In the genomic region with DNA sequence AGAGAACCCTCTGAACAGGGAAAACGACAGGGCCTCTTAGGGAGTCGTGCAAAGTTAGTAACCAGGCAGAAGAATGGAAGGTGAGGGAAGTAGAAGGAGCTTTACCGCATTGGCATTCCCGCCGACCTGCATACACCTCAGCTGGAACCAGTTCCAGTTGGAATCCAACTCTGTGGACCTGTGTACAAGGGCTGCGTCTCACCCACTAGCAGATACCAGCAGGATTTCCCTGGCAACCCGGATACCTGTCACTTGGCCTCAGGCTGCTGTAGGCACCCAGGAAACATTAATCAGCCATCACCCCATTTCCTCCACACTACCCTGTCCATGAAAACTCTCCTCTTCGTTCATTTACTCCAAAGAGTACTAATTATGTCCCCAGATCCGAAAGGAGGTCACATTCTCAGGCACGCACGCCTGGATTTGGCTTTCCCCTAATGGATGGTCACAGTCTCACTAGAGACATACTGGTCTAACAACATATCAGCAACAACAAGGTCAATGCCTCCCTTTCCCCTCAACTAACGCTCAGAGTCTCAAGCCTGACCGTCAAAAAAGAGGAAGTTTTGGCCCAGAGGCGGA, we compare ENCODE assay signal across 8 cellular contexts. TPM values are rescaled to one million over a fixed set of nuclear protein-coding genes. Genes with fewer than 3 reads are reported as not detected.
DNase-seq lines count a peak whose midpoint lies in the region; ATAC-seq, FAIRE-seq and TF ChIP-seq lines count a peak whose summit lies in the region.

No MANE protein-coding gene starts in this region.

- H4K5ac ChIP-seq in H1 (ENCODE audit: insufficient read length, low read depth, low read length) = no peak overlapping the region

- peak overlapping the region; percentile 99; the same call in 1 of the 2 replicates for H4K8ac ChIP-seq in H1 (ENCODE audit: extremely low read depth, insufficient read depth, low read length)

- CTCF ChIA-PET in H1 (lab: Charles Lee; ENCODE audit: partially characterized antibody) (interaction anchor here (1.5 to 16.6 kb wide), 4 partner anchors 30 to 259 kb away, joined by 3 to 247 read pairs (median 36); a partner anchor contains a TSS), GM10248 (lab: Yijun Ruan, JAX) (interaction anchor here (0.7 to 2.3 kb wide), 6 partner anchors 14 to 278 kb away, joined by 3 to 6 read pairs (median 4); no protein-coding TSS in a partner anchor)

- intact Hi-C loops in pancreas (cut with DNase I) = loop anchor here in 1 of 3 donors (10.0 kb wide), 1 partner anchor 179 kb away; a partner anchor contains a TSS

- no peak overlapping the region for H2BK120ac ChIP-seq in H1 (replicated peaks; ENCODE audit: low read depth, low read length)

- no peak overlapping the region for H3K14ac ChIP-seq in H1 (ENCODE audit: insufficient read length)

- ATAC-seq in pancreas (no peak), HG03565 (IDR thresholded peaks at IDR 0.05; ENCODE audit: unreplicated experiment) (no peak)

- H3K27ac ChIP-seq in OCI-LY3 (ENCODE audit: low read length) (peak overlapping the region; percentile 57), H1 (ENCODE audit: low read depth, low read length) (peak overlapping the region; percentile 93), pancreas (peak overlapping the region in 2 of 4 donors; percentile 99 to 100)

- H3K79me1 ChIP-seq in H1 (ENCODE audit: low read depth, low read length) = peaks cover 19% of the 10 kb centered on the region

- TF ChIP-seq CTCF in OCI-LY3 (IDR thresholded peaks at IDR 0.05; ENCODE audit: low read depth, low read length) = no peak
- TF ChIP-seq CTCF in H1 (IDR thresholded peaks at IDR 0.05; ENCODE audit: control extremely low read depth in 1 of 3, insufficient read depth in 1 of 3, low read depth in 1 of 3, low read length in 3 of 3) = no peak
- no peak for TF ChIP-seq CTCF in pancreas (IDR thresholded peaks at IDR 0.05)
- TF ChIP-seq CTCF in GM10248 (IDR thresholded peaks at IDR 0.05; ENCODE audit: control extremely low read depth, extremely low read depth, low read depth, missing control alignments) = no peak

- DNase-seq in GDM1 (lab: John Stamatoyannopoulos, UW) (peak; percentile 19), H1 (ENCODE audit: low read depth in 1 of 2, low spot score in 2 of 2) (no peak), pancreas (no peak), GM10248 (ENCODE audit: extremely low spot score) (no peak), occipital lobe (lab: John Stamatoyannopoulos, UW) (no peak)
- DNase-seq in activated CD4-positive, CD25-positive, alpha-beta regulatory T cell (lab: John Stamatoyannopoulos, UW) = no peak

- peak overlapping the region; percentile 95 for H3K56ac ChIP-seq in H1 (replicated peaks; ENCODE audit: insufficient read length, low read depth, low read length)

- peak overlapping the region; percentile 0 for H3K4ac ChIP-seq in H1 (replicated peaks; ENCODE audit: insufficient read length, low read depth, low read length)

- no peak for TF ChIP-seq POLR2A in H1 (IDR thresholded peaks at IDR 0.05; ENCODE audit: control extremely low read depth in 1 of 2, low read depth in 2 of 2, low read length in 2 of 2)

- H3K9me3 ChIP-seq in OCI-LY3 (ENCODE audit: insufficient read depth, low read length) (no peaks in the 10 kb centered on the region), H1 (ENCODE audit: insufficient read depth in 2 of 2, low read depth in 1 of 2, low read length in 1 of 2) (no peaks in the 10 kb centered on the region), pancreas (no peaks in the 10 kb centered on the region)

- FAIRE-seq in H1 (lab: Jason Lieb, UNC) = no peak
- no peak for FAIRE-seq in pancreas (lab: Jason Lieb, UNC)

- peak overlapping the region; percentile 99 for H2BK5ac ChIP-seq in H1 (ENCODE audit: low read depth, low read length)

- H3K9ac ChIP-seq in OCI-LY3 (ENCODE audit: low read length) (peak overlapping the region; percentile 97), H1 (replicated peaks in 1 of 4; ENCODE audit: extremely low read depth in 1 of 4, low read depth in 3 of 4, low read length in 3 of 4) (peak overlapping the region; percentile 83 to 98 (median 98))

- no peak for TF ChIP-seq EP300 in H1 (IDR thresholded peaks at IDR 0.05; ENCODE audit: borderline replicate concordance in 1 of 2, low read depth in 2 of 2, low read length in 2 of 2)

- H2AK5ac ChIP-seq in H1 (ENCODE audit: low read depth, low read length) = peak overlapping the region; percentile 88

- WGBS in H1 (ENCODE audit: extremely low coverage in 1 of 2, insufficient coverage in 1 of 2, insufficient read length in 1 of 2, insufficient replicate concordance in 2 of 2, low coverage in 1 of 2, low lambda C conversion rate in 2 of 2, missing lambda C conversion rate in 1 of 2), 2 experiments = 56% methylated on average over 14 of the region's 14 CpGs; no CpG with 5 or more reads in 1 of the 2 experiments
- 8% methylated on average over 14 of the region's 14 CpGs for WGBS in pancreas, 2 donors

- H3K4me2 ChIP-seq in OCI-LY3 (ENCODE audit: low read length) = peak overlapping the region; percentile 95
- H3K4me2 ChIP-seq in H1 (ENCODE audit: insufficient read depth in 1 of 2, low read depth in 2 of 2, low read length in 2 of 2) = peak overlapping the region; percentile 94 to 98

- peaks cover 16% of the 10 kb centered on the region for H3K4me1 ChIP-seq in OCI-LY3 (ENCODE audit: low read length)
- H3K4me1 ChIP-seq in H1 (replicated peaks in 1 of 4; ENCODE audit: control insufficient read depth in 3 of 4, insufficient read depth in 4 of 4, low read length in 3 of 4) = peaks cover 0 to 8% (median 1%) of the 10 kb centered on the region in 4 experiments; a peak in 5 of 7 replicates
- H3K4me1 ChIP-seq in pancreas = peaks cover 11 to 15% (median 14%) of the 10 kb centered on the region in 3 donors

- TF ChIP-seq RAD21 in H1 (IDR thresholded peaks at IDR 0.05 in 1 of 2, conservative IDR thresholded peaks at IDR 0.05 in 1 of 2; ENCODE audit: low read depth in 2 of 2, low read length in 2 of 2) = no peak

- 0 out of 2 replicates have a peak overlapping the region, but pooled peaks have one; percentile 48 for H2BK20ac ChIP-seq in H1 (ENCODE audit: low read length)

- H3K27me3 ChIP-seq in OCI-LY3 (ENCODE audit: low read depth, low read length) = no peaks in the 10 kb centered on the region
- H3K27me3 ChIP-seq in H1 (replicated peaks in 1 of 4; ENCODE audit: control insufficient read depth in 3 of 4, extremely low read depth in 1 of 4, insufficient read depth in 3 of 4, low read length in 3 of 4) = no peaks in the 10 kb centered on the region
- H3K27me3 ChIP-seq in pancreas = no peaks in the 10 kb centered on the region

- H3K79me2 ChIP-seq in OCI-LY3 (ENCODE audit: low read length) (peaks cover 57% of the 10 kb centered on the region), H1 (ENCODE audit: control insufficient read depth in 1 of 2, insufficient read depth in 2 of 2, low read length in 2 of 2) (peaks cover 8 to 45% of the 10 kb centered on the region in 2 experiments)

- H3K36me3 ChIP-seq in OCI-LY3 (replicated peaks; ENCODE audit: low read depth, low read length) (peaks cover 37% of the 10 kb centered on the region), H1 (ENCODE audit: control insufficient read depth in 2 of 4, insufficient read depth in 4 of 4, low read length in 3 of 4) (peaks cover 20 to 40% (median 36%) of the 10 kb centered on the region in 4 experiments; a peak in 7 of 8 replicates), pancreas (peaks cover 0 to 16% (median 9%) of the 10 kb centered on the region in 3 donors)

- H3K23me2 ChIP-seq in H1 (ENCODE audit: low read depth, low read length) = peaks cover 8% of the 10 kb centered on the region

- peak overlapping the region; percentile 90 for H4K91ac ChIP-seq in H1 (replicated peaks; ENCODE audit: insufficient read length, low read length)

- H3K4me3 ChIP-seq in OCI-LY3 (ENCODE audit: low read length) (peak overlapping the region; percentile 98), H1 (ENCODE audit: extremely low read depth in 1 of 4, insufficient read depth in 2 of 4, low read depth in 3 of 4, low read length in 4 of 4) (peak overlapping the region; percentile 72 to 93 (median 90)), pancreas (peak overlapping the region; percentile 72 to 93 (median 86))

- peak overlapping the region; percentile 97; the same call in 1 of the 2 replicates for H2BK15ac ChIP-seq in H1 (ENCODE audit: low read length)

- H2AFZ ChIP-seq in OCI-LY3 (ENCODE audit: low read depth, low read length) (no peak overlapping the region), H1 (ENCODE audit: low read length) (no peak overlapping the region)

- H4K20me1 ChIP-seq in OCI-LY3 (ENCODE audit: insufficient read depth, low read length) (no peaks in the 10 kb centered on the region), H1 (replicated peaks in 1 of 2; ENCODE audit: control insufficient read depth in 1 of 2, insufficient read depth in 2 of 2, low read length in 2 of 2) (peaks cover 0 to 7% of the 10 kb centered on the region in 2 experiments)

- no peak overlapping the region for H3K23ac ChIP-seq in H1 (ENCODE audit: insufficient read length)

- H3K18ac ChIP-seq in H1 (ENCODE audit: extremely low read depth, low read length) = no peak overlapping the region

- POLR2A ChIA-PET in H1 (lab: Charles Lee; ENCODE audit: partially characterized antibody) (interaction anchor here (0.8 to 4.5 kb wide), 12 partner anchors 8 to 240 kb away, joined by 3 to 35 read pairs (median 3); a partner anchor contains a TSS), GM10248 (lab: Yijun Ruan, JAX) (no interaction called here)

- peak overlapping the region; percentile 90 for H2BK12ac ChIP-seq in H1 (ENCODE audit: low read depth, low read length)

RNA-seq across cellular contexts. Expression of a gene that starts 0.8 kb away (rescaled TPM):
- total RNA-seq in H1 (2021; fragmentation: NEBNext Ultra II Directional; extraction: Animal tissue kit (Norgen Biotek cat#: 25700)) = 50.0 and 50.2 TPM in 2 replicates
- 64.0 and 107 TPM in 2 replicates for polyA plus RNA-seq in H1 (2011; rRNA removed)
- 87.8 TPM for polyA plus RNA-seq in H1 (2011; cell fraction: cytosol; rRNA removed)
- polyA plus RNA-seq in H1 (2011; cell fraction: nucleus; rRNA removed) = 162 TPM
- 56.0 to 96.2 TPM (median 61.7 TPM) in 4 replicates for polyA plus RNA-seq in H1 (2012, experiment 1 of 2)
- 155 TPM for polyA plus RNA-seq in H1 (2012, experiment 2 of 2)
- 39.1 TPM for polyA plus RNA-seq in H1 (2013, experiment 1 of 2)
- polyA plus RNA-seq in H1 (2013, experiment 2 of 2) = 37.9 TPM
- 98.7 and 104 TPM in 2 replicates for polyA minus RNA-seq in H1 (2011; rRNA and poly(A)+ RNA removed)
- 34.2 TPM for polyA minus RNA-seq in H1 (2011; cell fraction: cytosol; rRNA and poly(A)+ RNA removed)
- 96.4 TPM for polyA minus RNA-seq in H1 (2011; cell fraction: nucleus; rRNA and poly(A)+ RNA removed)
- total RNA-seq in pancreas = 10 to 100 TPM; 40.1 to 67.5 (median 61.4) TPM
- polyA plus RNA-seq in pancreas = 10 to 100 TPM; 73.1 to 78.9 TPM
- 110 TPM for total RNA-seq in occipital lobe

RNA-seq across cellular contexts. Expression of a gene that starts 10.4 kb away (rescaled TPM):
- total RNA-seq in H1 (2021; fragmentation: NEBNext Ultra II Directional; extraction: Animal tissue kit (Norgen Biotek cat#: 25700)) = 47.2 and 59.3 TPM in 2 replicates
- polyA plus RNA-seq in H1 (2011; rRNA removed) (23.8 and 40.4 TPM in 2 replicates), pancreas (10 to 100 TPM; 28.1 to 31.3 TPM)
- polyA plus RNA-seq in H1 (2011; cell fraction: cytosol; rRNA removed) = 48.2 TPM
- 53.1 TPM for polyA plus RNA-seq in H1 (2011; cell fraction: nucleus; rRNA removed)
- polyA plus RNA-seq in H1 (2012, experiment 1 of 2) = 42.7 to 57.4 TPM (median 54.6 TPM) in 4 replicates
- 30.2 TPM for polyA plus RNA-seq in H1 (2012, experiment 2 of 2)
- 18.7 TPM for polyA plus RNA-seq in H1 (2013, experiment 1 of 2)
- polyA plus RNA-seq in H1 (2013, experiment 2 of 2) = 19.4 TPM
- 13.8 and 17.7 TPM in 2 replicates for polyA minus RNA-seq in H1 (2011; rRNA and poly(A)+ RNA removed)
- 36.3 TPM for polyA minus RNA-seq in H1 (2011; cell fraction: cytosol; rRNA and poly(A)+ RNA removed)
- 25.6 TPM for polyA minus RNA-seq in H1 (2011; cell fraction: nucleus; rRNA and poly(A)+ RNA removed)
- total RNA-seq in pancreas (10 to 100 TPM; 16.5 to 39.9 (median 29.6) TPM), occipital lobe (3.9 TPM)

RNA-seq across cellular contexts. Expression of a gene that starts 38.9 kb away (rescaled TPM):
- total RNA-seq in H1 (2021; fragmentation: NEBNext Ultra II Directional; extraction: Animal tissue kit (Norgen Biotek cat#: 25700)) = 65.2 and 70.7 TPM in 2 replicates
- polyA plus RNA-seq in H1 (2011; rRNA removed) = 97.2 and 112 TPM in 2 replicates
- 130 TPM for polyA plus RNA-seq in H1 (2011; cell fraction: cytosol; rRNA removed)
- 209 TPM for polyA plus RNA-seq in H1 (2011; cell fraction: nucleus; rRNA removed)
- 122 to 126 TPM (median 125 TPM) in 4 replicates for polyA plus RNA-seq in H1 (2012, experiment 1 of 2)
- 123 TPM for polyA plus RNA-seq in H1 (2012, experiment 2 of 2)
- polyA plus RNA-seq in H1 (2013, experiment 1 of 2) = 56.8 TPM
- 53.9 TPM for polyA plus RNA-seq in H1 (2013, experiment 2 of 2)
- polyA minus RNA-seq in H1 (2011; rRNA and poly(A)+ RNA removed) = 82.9 and 91.7 TPM in 2 replicates
- 45.6 TPM for polyA minus RNA-seq in H1 (2011; cell fraction: cytosol; rRNA and poly(A)+ RNA removed)
- polyA minus RNA-seq in H1 (2011; cell fraction: nucleus; rRNA and poly(A)+ RNA removed) = 87.7 TPM
- total RNA-seq in pancreas = 10 to 100 TPM in 5 of 6 donors, 1 to 10 TPM in 1; 10.0 to 46.2 (median 20.0) TPM
- 10 to 100 TPM; 31.2 to 45.9 TPM for polyA plus RNA-seq in pancreas
- total RNA-seq in occipital lobe = 5.5 TPM
